In the genomic region with DNA sequence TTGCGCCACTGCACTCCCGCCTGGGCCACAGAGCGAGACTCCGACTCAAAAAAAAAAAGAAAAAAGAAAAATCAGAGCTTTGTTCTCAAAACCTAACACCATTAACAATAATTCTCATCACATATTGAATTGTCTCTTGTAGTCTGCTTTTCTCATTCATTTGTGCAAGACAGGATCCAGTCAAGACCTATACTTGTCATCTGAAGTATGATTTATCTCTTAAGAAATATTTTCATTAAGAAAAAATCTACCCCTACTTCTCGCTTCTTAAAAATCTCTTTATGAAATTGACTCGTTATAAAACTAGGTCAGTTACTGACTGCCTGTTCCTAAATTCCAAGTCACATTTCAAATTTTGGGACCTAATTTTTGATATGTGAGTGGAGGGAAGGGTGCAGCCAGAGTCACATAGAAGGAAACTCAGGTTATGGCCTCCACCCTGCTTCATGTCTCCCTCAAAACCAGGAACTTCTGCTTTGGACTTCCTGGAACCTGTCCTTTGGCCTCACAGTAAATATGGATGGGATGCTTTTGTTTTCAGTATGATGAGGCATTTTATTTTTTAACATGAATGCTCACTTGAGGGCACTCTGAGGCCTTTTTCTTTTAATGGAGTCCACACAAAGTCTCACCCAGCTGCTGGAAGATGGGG, we compare ENCODE assay signal across 1 cellular context.
TF ChIP-seq lines count a peak whose summit lies in the region.

No MANE protein-coding gene starts in this region.

TF ChIP-seq in endothelial cell of umbilical vein, 7 proteins besides CTCF, POLR2A, EP300 and RAD21:
- TF ChIP-seq JUN (IDR thresholded peaks at IDR 0.05; ENCODE audit: borderline replicate concordance, insufficient read depth, insufficient read length, low read depth) (no peak), GATA2 (IDR thresholded peaks at IDR 0.05; ENCODE audit: insufficient read depth, insufficient read length, low read depth, low read length) (no peak), MYC (IDR thresholded peaks at IDR 0.05; ENCODE audit: low read depth, low read length) (no peak), EZH2 (IDR thresholded peaks at IDR 0.05; ENCODE audit: borderline replicate concordance, low read depth, low read length, severe bottlenecking) (no peak), POLR2AphosphoS5 (IDR thresholded peaks at IDR 0.05; ENCODE audit: insufficient read depth, low read depth, low read length) (no peak), FOS (IDR thresholded peaks at IDR 0.05; ENCODE audit: borderline replicate concordance, insufficient read depth, low read length) (no peak), MAX (IDR thresholded peaks at IDR 0.05; ENCODE audit: insufficient read depth, insufficient read length) (no peak)
